8 cellular contexts compared by ENCODE assay signal in genomic region chr6:137799950-137800568, GRCh38.
DNase-seq lines count a peak whose midpoint lies in the region; ATAC-seq and TF ChIP-seq lines count a peak whose summit lies in the region.

No MANE protein-coding gene starts in this region.

- H3K36me3 Mint-ChIP-seq in MCF 10A (ENCODE audit: insufficient read depth, unreplicated experiment), result peaks cover 11% of the 10 kb centered on the region
- H3K36me3 Mint-ChIP-seq in stimulated activated naive B cell treated with anti-CD40 and anti-IgM and Interleukin-4, amounts not matched to agents 10 μg/mL and 1 μg/mL and 100 μg/mL, for 72 hours, result peaks cover 3 to 4% of the 10 kb centered on the region in 2 donors

- no peaks in the 10 kb centered on the region for H3K36me3 ChIP-seq in left lung

- intact Hi-C loops in MCF 10A (cut with micrococcal nuclease) (loop anchor here (1.0 kb wide), 5 partner anchors 67 to 175 kb away; partner anchors contain the start of gene TNFAIP3), left lung (cut with DNase I) (no loop called here)

- DNase-seq in SIG-M5 treated with dmso at 0.1 percent for 504 hours (lab: John Stamatoyannopoulos, UW; ENCODE audit: unreplicated experiment), result peak; percentile 54
- DNase-seq in SIG-M5 (lab: John Stamatoyannopoulos, UW), result no peak
- peak; percentile 33 for DNase-seq in T-helper 9 cell
- DNase-seq in MCF 10A (ENCODE audit: unreplicated experiment), result peak; percentile 84
- DNase-seq in left lung, result no peak
- peak; percentile 32 for DNase-seq in stimulated activated naive B cell treated with anti-CD40 and anti-IgM and Interleukin-4, amounts not matched to agents 10 μg/mL and 1 μg/mL and 100 μg/mL, for 72 hours

- CTCF ChIA-PET in MCF 10A (lab: Yijun Ruan, JAX), result interaction anchor here (0.6 to 2.9 kb wide), 26 partner anchors 9 to 201 kb away, joined by 3 to 25 read pairs (median 4); partner anchors contain the start of gene TNFAIP3

- BruUV-seq in MCF 10A (replicated peaks; lab: Mats Ljungman, UMichigan), result no TSS peak

- H3K27me3 Mint-ChIP-seq in MCF 10A (ENCODE audit: insufficient read depth, unreplicated experiment), result no peaks in the 10 kb centered on the region
- H3K27me3 Mint-ChIP-seq in stimulated activated naive B cell treated with anti-CD40 and anti-IgM and Interleukin-4, amounts not matched to agents 10 μg/mL and 1 μg/mL and 100 μg/mL, for 72 hours, result no peaks in the 10 kb centered on the region

- no peak overlapping the region for H3K4me3 Mint-ChIP-seq in MCF 10A (ENCODE audit: unreplicated experiment)
- no peak overlapping the region for H3K4me3 Mint-ChIP-seq in stimulated activated naive B cell treated with anti-CD40 and anti-IgM and Interleukin-4, amounts not matched to agents 10 μg/mL and 1 μg/mL and 100 μg/mL, for 72 hours

- ATAC-seq in HG03439 (IDR thresholded peaks at IDR 0.05; ENCODE audit: unreplicated experiment), result peak; percentile 77
- ATAC-seq in left lung, result peak; percentile 84
- ATAC-seq in stimulated activated naive B cell treated with anti-CD40 and anti-IgM and Interleukin-4, amounts not matched to agents 10 μg/mL and 1 μg/mL and 100 μg/mL, for 72 hours (replicated peaks), result peak; percentile 87 to 95
- no peak for ATAC-seq in HG02884 (IDR thresholded peaks at IDR 0.05; ENCODE audit: unreplicated experiment)

- POLR2A ChIA-PET in MCF 10A (lab: Yijun Ruan, JAX), result interaction anchor here (0.5 to 1.9 kb wide), 10 partner anchors 8 to 324 kb away, joined by 3 to 13 read pairs (median 4); partner anchors contain the start of gene TNFAIP3

- H3K27ac Mint-ChIP-seq in MCF 10A (ENCODE audit: low read depth, unreplicated experiment), result no peak overlapping the region
- H3K27ac Mint-ChIP-seq in stimulated activated naive B cell treated with anti-CD40 and anti-IgM and Interleukin-4, amounts not matched to agents 10 μg/mL and 1 μg/mL and 100 μg/mL, for 72 hours, result peak overlapping the region; percentile 70

- TF ChIP-seq CTCF in MCF 10A (IDR thresholded peaks at IDR 0.05; ENCODE audit: unreplicated experiment) (peak; percentile 56), left lung (IDR thresholded peaks at IDR 0.05) (peak; percentile 20 to 37)

- H3K4me3 ChIP-seq in left lung, result no peak overlapping the region

- no peak overlapping the region for H3K27ac ChIP-seq in left lung

- H3K9me3 Mint-ChIP-seq in MCF 10A (ENCODE audit: unreplicated experiment), result no peaks in the 10 kb centered on the region
- H3K9me3 Mint-ChIP-seq in stimulated activated naive B cell treated with anti-CD40 and anti-IgM and Interleukin-4, amounts not matched to agents 10 μg/mL and 1 μg/mL and 100 μg/mL, for 72 hours, result peaks cover 4 to 6% of the 10 kb centered on the region in 2 donors

- H3K4me1 Mint-ChIP-seq in MCF 10A (ENCODE audit: insufficient read depth, unreplicated experiment), result peaks cover 30% of the 10 kb centered on the region
- peaks cover 29 to 36% of the 10 kb centered on the region in 2 donors for H3K4me1 Mint-ChIP-seq in stimulated activated naive B cell treated with anti-CD40 and anti-IgM and Interleukin-4, amounts not matched to agents 10 μg/mL and 1 μg/mL and 100 μg/mL, for 72 hours

- no peaks in the 10 kb centered on the region for H3K9me3 ChIP-seq in left lung

- H3K27me3 ChIP-seq in left lung, result no peaks in the 10 kb centered on the region

- peaks cover 0 to 20% of the 10 kb centered on the region in 2 donors for H3K4me1 ChIP-seq in left lung

Comparison
In these comparisons a context has a peak if more than half of its experiments do, and no peak if none do; other contexts are left out.
1. DNase-seq: peak in SIG-M5 treated with dmso at 0.1 percent for 504 hours (single experiment), T-helper 9 cell (single experiment), MCF 10A (single experiment) and stimulated activated naive B cell treated with anti-CD40 and anti-IgM and Interleukin-4, amounts not matched to agents 10 μg/mL and 1 μg/mL and 100 μg/mL, for 72 hours (single experiment); none in SIG-M5 (single experiment) and left lung (0 of 2).